11 cellular contexts compared by ENCODE assay signal in genomic region chr5:171750316-171750788, GRCh38. TPM values are rescaled to one million over a fixed set of nuclear protein-coding genes. Genes with fewer than 3 reads are reported as not detected.
DNase-seq lines count a peak whose midpoint lies in the region; ATAC-seq and TF ChIP-seq lines count a peak whose summit lies in the region.
"Had no signal": no experiment of that assay in that cellular context is flagged by ENCODE, and none has a peak within 500 bp of the region (broad histone marks: within the 10 kb centered on the region; RNA-seq: fewer than 3 reads in every experiment).

No MANE protein-coding gene starts in this region.

- peak; percentile 16 for TF ChIP-seq CTCF in astrocyte of the spinal cord (IDR thresholded peaks at IDR 0.05; ENCODE audit: low read depth, low read length)

- no peaks in the 10 kb centered on the region for H3K4me1 ChIP-seq in effector memory CD4-positive, alpha-beta T cell (ENCODE audit: control insufficient read depth, insufficient read depth, low read length, poor library complexity, severe bottlenecking)

- H3K27ac ChIP-seq in effector memory CD4-positive, alpha-beta T cell (ENCODE audit: insufficient read depth, low read length, poor library complexity, severe bottlenecking), result no peak overlapping the region

- no peaks in the 10 kb centered on the region for H3K27me3 ChIP-seq in effector memory CD4-positive, alpha-beta T cell (replicated peaks; ENCODE audit: control insufficient read depth, insufficient read depth, low read length, poor library complexity, severe bottlenecking)

- ATAC-seq in HG03460 (IDR thresholded peaks at IDR 0.05; ENCODE audit: unreplicated experiment), result no peak
- ATAC-seq: activated T-helper 17 cell treated with anti-CD3 and anti-CD28 coated beads, Interleukin-2, amount 50 U/mL, for 72 hours had no signal

- H3K36me3 ChIP-seq in effector memory CD4-positive, alpha-beta T cell (ENCODE audit: control insufficient read depth, insufficient read depth, low read length), result no peaks in the 10 kb centered on the region

- no peaks in the 10 kb centered on the region for H3K9me3 ChIP-seq in effector memory CD4-positive, alpha-beta T cell (ENCODE audit: control insufficient read depth, low read length)

- DNase-seq in ACHN (peak; percentile 9), HEK293T (ENCODE audit: extremely low spot score) (peak; percentile 39), astrocyte of the spinal cord (ENCODE audit: low read depth, low spot score) (no peak), islet precursor cell (peak; percentile 63), HuH-7.5 (ENCODE audit: low spot score) (no peak), ureter (ENCODE audit: low spot score) (no peak)
- DNase-seq in effector memory CD4-positive, alpha-beta T cell, result no peak
- DNase-seq: DMS153, NCI-H510A had no signal

- CTCF ChIA-PET in HEK293T (lab: Yijun Ruan, JAX), result no interaction called here

- H3K4me3 ChIP-seq in astrocyte of the spinal cord (ENCODE audit: low read depth, low read length), result no peak overlapping the region
- no peak overlapping the region for H3K4me3 ChIP-seq in effector memory CD4-positive, alpha-beta T cell (ENCODE audit: insufficient read depth, low read depth, low read length, poor library complexity, severe bottlenecking)

- in situ Hi-C loops in ACHN (cut with HindIII; ENCODE audit: low pct_ligation_motif_present, low pct_unique_long_range_greater_than_20kb, low sequenced_read_pairs) (no loop called here), astrocyte of the spinal cord (cut with HindIII; ENCODE audit: low sequenced_read_pairs) (no loop called here)

- POLR2A ChIA-PET in HEK293T (lab: Yijun Ruan, JAX), result no interaction called here

TF ChIP-seq in HEK293T, 16 proteins besides CTCF, POLR2A, EP300 and RAD21:
- TF ChIP-seq ELF4 (IDR thresholded peaks at IDR 0.05) (no peak), ARNT (IDR thresholded peaks at IDR 0.05) (no peak), SP1 (IDR thresholded peaks at IDR 0.05) (no peak), NFRKB (IDR thresholded peaks at IDR 0.05) (no peak), HDGF (IDR thresholded peaks at IDR 0.05; ENCODE audit: borderline replicate concordance) (no peak), L3MBTL2 (conservative IDR thresholded peaks at IDR 0.05) (no peak), FOXM1 (IDR thresholded peaks at IDR 0.05; ENCODE audit: borderline replicate concordance) (no peak), BHLHE40 (IDR thresholded peaks at IDR 0.05; ENCODE audit: borderline replicate concordance) (no peak), SUZ12 (IDR thresholded peaks at IDR 0.05) (no peak), LEF1 (IDR thresholded peaks at IDR 0.05; ENCODE audit: borderline replicate concordance) (no peak), CTBP1 (IDR thresholded peaks at IDR 0.05; ENCODE audit: borderline replicate concordance) (no peak), FOXA1 (IDR thresholded peaks at IDR 0.05) (no peak), ZNF384 (IDR thresholded peaks at IDR 0.05) (no peak), TARDBP (IDR thresholded peaks at IDR 0.05) (no peak), FOXK2 (IDR thresholded peaks at IDR 0.05) (no peak)
- TF ChIP-seq, protein P1, sequence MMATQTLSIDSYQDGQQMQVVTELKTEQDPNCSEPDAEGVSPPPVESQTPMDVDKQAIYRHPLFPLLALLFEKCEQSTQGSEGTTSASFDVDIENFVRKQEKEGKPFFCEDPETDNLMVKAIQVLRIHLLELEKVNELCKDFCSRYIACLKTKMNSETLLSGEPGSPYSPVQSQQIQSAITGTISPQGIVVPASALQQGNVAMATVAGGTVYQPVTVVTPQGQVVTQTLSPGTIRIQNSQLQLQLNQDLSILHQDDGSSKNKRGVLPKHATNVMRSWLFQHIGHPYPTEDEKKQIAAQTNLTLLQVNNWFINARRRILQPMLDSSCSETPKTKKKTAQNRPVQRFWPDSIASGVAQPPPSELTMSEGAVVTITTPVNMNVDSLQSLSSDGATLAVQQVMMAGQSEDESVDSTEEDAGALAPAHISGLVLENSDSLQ (IDR thresholded peaks at IDR 0.05), result no peak

RNA-seq across cellular contexts. Expression of gene SMIM23, which starts 35.3 kb away (rescaled TPM):
- total RNA-seq in ureter, result not detected
- total RNA-seq: activated T-helper 17 cell treated with anti-CD3 and anti-CD28 coated beads, Interleukin-2, amount 50 U/mL, for 72 hours had no signal

Comparison
In these comparisons a context has a peak if more than half of its experiments do, and no peak if none do; other contexts are left out.
1. DNase-seq: peak in ACHN (single experiment), HEK293T (single experiment) and islet precursor cell (single experiment); none in astrocyte of the spinal cord (single experiment), effector memory CD4-positive, alpha-beta T cell (0 of 3), HuH-7.5 (single experiment) and ureter (single experiment).